Comparison of ENCODE assay signal across 8 cellular contexts in the genomic region with DNA sequence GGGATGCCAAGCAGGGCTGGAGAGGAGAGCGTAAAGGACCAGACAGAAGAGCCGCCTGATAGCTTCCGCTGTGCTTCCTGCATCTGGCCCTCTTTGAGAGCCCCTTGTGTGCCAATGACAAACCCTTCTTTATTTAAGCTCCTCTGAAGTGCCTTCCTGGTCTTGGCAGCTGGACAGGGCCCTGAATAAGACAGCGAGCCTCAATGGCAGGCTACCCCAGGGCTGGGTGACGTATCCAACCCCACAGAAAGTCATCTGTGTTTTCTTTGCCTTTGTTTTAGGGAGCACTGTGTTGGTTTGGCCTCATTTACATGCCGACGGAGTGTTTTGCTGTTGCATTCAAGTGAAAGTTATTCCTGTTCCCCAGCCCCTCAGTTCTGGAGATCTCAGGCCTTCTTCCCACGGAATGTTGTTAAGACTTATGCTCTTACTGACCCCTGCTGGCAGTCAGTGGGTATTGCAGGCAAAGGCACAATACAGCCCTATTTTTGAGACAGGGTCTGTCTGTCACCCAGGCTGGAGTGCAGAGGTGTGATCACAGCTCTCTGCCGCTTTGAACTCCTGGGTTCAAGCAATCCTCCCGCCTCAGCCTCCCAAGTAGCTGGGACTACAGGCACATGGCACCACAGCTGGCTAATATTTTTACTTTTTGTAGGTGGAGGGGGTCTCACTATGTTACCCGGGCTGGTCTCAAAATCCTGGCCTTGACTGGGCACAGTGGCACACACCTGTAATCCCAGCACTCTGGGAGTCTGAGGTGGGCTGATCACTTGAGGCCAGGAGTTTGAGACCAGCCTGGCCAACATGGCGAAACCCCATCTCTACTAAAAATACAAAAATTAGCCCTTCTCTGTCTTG. TPM values are rescaled to one million over a fixed set of nuclear protein-coding genes. Genes with fewer than 3 reads are reported as not detected.
DNase-seq lines count a peak whose midpoint lies in the region; ATAC-seq and TF ChIP-seq lines count a peak whose summit lies in the region.

No MANE protein-coding gene starts in this region.

- H3K9me3 Mint-ChIP-seq in HFFc6 = peaks cover 31% of the 10 kb centered on the region
- peaks cover 21% of the 10 kb centered on the region for H3K9me3 Mint-ChIP-seq in WTC11
- peaks cover 12% of the 10 kb centered on the region for H3K9me3 Mint-ChIP-seq in mesothelial cell of epicardium
- peaks cover 11 to 25% (median 21%) of the 10 kb centered on the region in 5 donors for H3K9me3 Mint-ChIP-seq in CD8-positive, alpha-beta memory T cell

- H3K27me3 ChIP-seq in CD8-positive, alpha-beta memory T cell (ENCODE audit: insufficient read depth, low read length, poor library complexity, severe bottlenecking) = no peaks in the 10 kb centered on the region

- POLR2A ChIA-PET in WTC11 (lab: Charles Lee) = interaction anchor here (0.5 to 1.5 kb wide), 3 partner anchors 125 to 139 kb away, joined by 3 to 4 read pairs (median 3); a partner anchor contains a TSS
- POLR2A ChIA-PET in CD8-positive, alpha-beta memory T cell (lab: Charles Lee) = no interaction called here

- H3K36me3 Mint-ChIP-seq in HFFc6 (ENCODE audit: low read depth) (no peaks in the 10 kb centered on the region; the same call in 1 of the 2 replicates), WTC11 (peaks cover 36% of the 10 kb centered on the region), mesothelial cell of epicardium (peaks cover 30% of the 10 kb centered on the region)
- H3K36me3 Mint-ChIP-seq in CD8-positive, alpha-beta memory T cell = peaks cover 0 to 8% (median 0%) of the 10 kb centered on the region in 3 donors

- CTCF ChIA-PET in WTC11 (lab: Charles Lee) = interaction anchor here (0.5 to 3.5 kb wide), 12 partner anchors 9 to 216 kb away, joined by 3 to 30 read pairs (median 4); a partner anchor contains a TSS
- CTCF ChIA-PET in CD8-positive, alpha-beta memory T cell (lab: Charles Lee) = no interaction called here

- no peaks in the 10 kb centered on the region for H3K4me1 Mint-ChIP-seq in HFFc6 (ENCODE audit: low read depth)
- no peaks in the 10 kb centered on the region for H3K4me1 Mint-ChIP-seq in WTC11
- no peaks in the 10 kb centered on the region for H3K4me1 Mint-ChIP-seq in mesothelial cell of epicardium
- peaks cover 3 to 15% (median 9%) of the 10 kb centered on the region in 3 donors for H3K4me1 Mint-ChIP-seq in CD8-positive, alpha-beta memory T cell

- H3K4me3 ChIP-seq in CD8-positive, alpha-beta memory T cell (ENCODE audit: low read length) = no peak overlapping the region

- peak; percentile 58 for DNase-seq in DMS53 (lab: John Stamatoyannopoulos, UW)
- DNase-seq in DMS53 treated with DMSO at 0.1 percent for 48 hours (lab: John Stamatoyannopoulos, UW; ENCODE audit: unreplicated experiment) = no peak
- DNase-seq in HFFc6 = no peak
- peak; percentile 73 for DNase-seq in WTC11 (ENCODE audit: low spot score)
- DNase-seq in mesothelial cell of epicardium (ENCODE audit: low spot score in 2 of 2, unreplicated experiment in 2 of 2) = no peak
- DNase-seq in CD8-positive, alpha-beta memory T cell = no peak
- DNase-seq in islet precursor cell = no peak

- peaks cover 15% of the 10 kb centered on the region for H3K9me3 ChIP-seq in CD8-positive, alpha-beta memory T cell (ENCODE audit: low read length)

- H3K36me3 ChIP-seq in CD8-positive, alpha-beta memory T cell (ENCODE audit: insufficient read depth, low read length) = no peaks in the 10 kb centered on the region

- peak; percentile 51 for ATAC-seq in WTC11
- ATAC-seq in HG02970 (IDR thresholded peaks at IDR 0.05; ENCODE audit: low FRiP score, unreplicated experiment) = no peak

- no peak overlapping the region for H3K27ac ChIP-seq in CD8-positive, alpha-beta memory T cell (ENCODE audit: low read depth, low read length)

- TF ChIP-seq CTCF in HFFc6 (IDR thresholded peaks at IDR 0.05) (peak; percentile 81), WTC11 (IDR thresholded peaks at IDR 0.05) (peak; percentile 94), mesothelial cell of epicardium (IDR thresholded peaks at IDR 0.05; ENCODE audit: unreplicated experiment) (peak; percentile 86)

- H3K27ac Mint-ChIP-seq in HFFc6 (no peak overlapping the region), WTC11 (no peak overlapping the region), mesothelial cell of epicardium (no peak overlapping the region)
- no peak overlapping the region for H3K27ac Mint-ChIP-seq in CD8-positive, alpha-beta memory T cell

- H3K27me3 Mint-ChIP-seq in HFFc6 (ENCODE audit: insufficient read depth) = peaks cover 9% of the 10 kb centered on the region
- H3K27me3 Mint-ChIP-seq in WTC11 (ENCODE audit: low read depth) = no peaks in the 10 kb centered on the region; the same call in 1 of the 2 replicates
- no peaks in the 10 kb centered on the region for H3K27me3 Mint-ChIP-seq in mesothelial cell of epicardium (ENCODE audit: low read depth)
- H3K27me3 Mint-ChIP-seq in CD8-positive, alpha-beta memory T cell = peaks cover 2 to 3% of the 10 kb centered on the region in 2 donors

- no peaks in the 10 kb centered on the region for H3K4me1 ChIP-seq in CD8-positive, alpha-beta memory T cell (ENCODE audit: insufficient read depth, low read length)

- H3K4me3 Mint-ChIP-seq in HFFc6 (no peak overlapping the region), WTC11 (no peak overlapping the region), mesothelial cell of epicardium (no peak overlapping the region)
- no peak overlapping the region for H3K4me3 Mint-ChIP-seq in CD8-positive, alpha-beta memory T cell

TF ChIP-seq in WTC11, 78 proteins besides CTCF, POLR2A, EP300 and RAD21:
- TF ChIP-seq FOXK1 (CRISPR knock-in tag; IDR thresholded peaks at IDR 0.05) (no peak), NFATC4 (CRISPR knock-in tag; IDR thresholded peaks at IDR 0.05) (peak; percentile 7; the same call in 1 of the 2 replicates)

RNA-seq across cellular contexts. Expression of a gene that starts 16.8 kb away (rescaled TPM):
- not detected for total RNA-seq in HFFc6 (2021; fragmentation: NEBNext Ultra II Directional; extraction: Animal tissue kit (Norgen Biotek cat#: 25700))
- total RNA-seq in WTC11 (2021) = 0.53 TPM in 1 of 3 replicates, not detected in the others
- 0.29 to 0.42 TPM in 2 of 3 replicates, not detected in the other for total RNA-seq in mesothelial cell of epicardium
- total RNA-seq in CD8-positive, alpha-beta memory T cell = not detected
- not detected for polyA plus RNA-seq in CD8-positive, alpha-beta memory T cell

Comparison
In these comparisons a context has a peak if more than half of its experiments do, and no peak if none do; other contexts are left out.
1. DNase-seq: peak in DMS53 (single experiment) and WTC11 (single experiment); none in DMS53 treated with DMSO at 0.1 percent for 48 hours (single experiment), HFFc6 (single experiment), mesothelial cell of epicardium (0 of 2), CD8-positive, alpha-beta memory T cell (0 of 5) and islet precursor cell (single experiment).
2. Peak in every context shown above with its lines, with median percentiles within 50 percentile points of each other: CTCF ChIP-seq.